Comparison of ENCODE assay signal across 1 cellular context in the genomic region with DNA sequence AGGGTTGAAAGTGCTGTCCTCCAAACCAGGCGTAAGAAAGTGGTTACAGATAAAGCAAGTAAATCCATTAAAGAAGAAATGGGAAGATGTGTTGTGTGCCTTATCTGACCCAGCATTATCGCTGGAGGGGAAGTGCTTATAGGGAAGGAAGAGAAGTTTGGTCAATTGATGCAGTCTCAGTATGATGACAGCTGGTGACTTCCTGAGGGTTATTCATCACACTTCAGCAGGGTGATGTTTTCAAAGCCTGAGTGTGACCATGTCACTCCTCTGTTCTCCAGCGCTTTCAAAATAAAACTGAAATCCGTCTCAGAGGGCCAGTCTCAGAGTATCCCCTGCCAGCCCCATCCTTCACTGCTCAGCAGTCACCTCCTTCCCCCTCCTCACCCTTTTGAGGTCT.
TF ChIP-seq lines count a peak whose summit lies in the region.

No MANE protein-coding gene starts in this region.

TF ChIP-seq in GM23338, 12 proteins besides CTCF, POLR2A, EP300 and RAD21 (continued from another document):
- TF ChIP-seq, protein P1, sequence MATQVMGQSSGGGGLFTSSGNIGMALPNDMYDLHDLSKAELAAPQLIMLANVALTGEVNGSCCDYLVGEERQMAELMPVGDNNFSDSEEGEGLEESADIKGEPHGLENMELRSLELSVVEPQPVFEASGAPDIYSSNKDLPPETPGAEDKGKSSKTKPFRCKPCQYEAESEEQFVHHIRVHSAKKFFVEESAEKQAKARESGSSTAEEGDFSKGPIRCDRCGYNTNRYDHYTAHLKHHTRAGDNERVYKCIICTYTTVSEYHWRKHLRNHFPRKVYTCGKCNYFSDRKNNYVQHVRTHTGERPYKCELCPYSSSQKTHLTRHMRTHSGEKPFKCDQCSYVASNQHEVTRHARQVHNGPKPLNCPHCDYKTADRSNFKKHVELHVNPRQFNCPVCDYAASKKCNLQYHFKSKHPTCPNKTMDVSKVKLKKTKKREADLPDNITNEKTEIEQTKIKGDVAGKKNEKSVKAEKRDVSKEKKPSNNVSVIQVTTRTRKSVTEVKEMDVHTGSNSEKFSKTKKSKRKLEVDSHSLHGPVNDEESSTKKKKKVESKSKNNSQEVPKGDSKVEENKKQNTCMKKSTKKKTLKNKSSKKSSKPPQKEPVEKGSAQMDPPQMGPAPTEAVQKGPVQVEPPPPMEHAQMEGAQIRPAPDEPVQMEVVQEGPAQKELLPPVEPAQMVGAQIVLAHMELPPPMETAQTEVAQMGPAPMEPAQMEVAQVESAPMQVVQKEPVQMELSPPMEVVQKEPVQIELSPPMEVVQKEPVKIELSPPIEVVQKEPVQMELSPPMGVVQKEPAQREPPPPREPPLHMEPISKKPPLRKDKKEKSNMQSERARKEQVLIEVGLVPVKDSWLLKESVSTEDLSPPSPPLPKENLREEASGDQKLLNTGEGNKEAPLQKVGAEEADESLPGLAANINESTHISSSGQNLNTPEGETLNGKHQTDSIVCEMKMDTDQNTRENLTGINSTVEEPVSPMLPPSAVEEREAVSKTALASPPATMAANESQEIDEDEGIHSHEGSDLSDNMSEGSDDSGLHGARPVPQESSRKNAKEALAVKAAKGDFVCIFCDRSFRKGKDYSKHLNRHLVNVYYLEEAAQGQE (IDR thresholded peaks at IDR 0.05; ENCODE audit: unreplicated experiment) = no peak
- TF ChIP-seq, protein P2, sequence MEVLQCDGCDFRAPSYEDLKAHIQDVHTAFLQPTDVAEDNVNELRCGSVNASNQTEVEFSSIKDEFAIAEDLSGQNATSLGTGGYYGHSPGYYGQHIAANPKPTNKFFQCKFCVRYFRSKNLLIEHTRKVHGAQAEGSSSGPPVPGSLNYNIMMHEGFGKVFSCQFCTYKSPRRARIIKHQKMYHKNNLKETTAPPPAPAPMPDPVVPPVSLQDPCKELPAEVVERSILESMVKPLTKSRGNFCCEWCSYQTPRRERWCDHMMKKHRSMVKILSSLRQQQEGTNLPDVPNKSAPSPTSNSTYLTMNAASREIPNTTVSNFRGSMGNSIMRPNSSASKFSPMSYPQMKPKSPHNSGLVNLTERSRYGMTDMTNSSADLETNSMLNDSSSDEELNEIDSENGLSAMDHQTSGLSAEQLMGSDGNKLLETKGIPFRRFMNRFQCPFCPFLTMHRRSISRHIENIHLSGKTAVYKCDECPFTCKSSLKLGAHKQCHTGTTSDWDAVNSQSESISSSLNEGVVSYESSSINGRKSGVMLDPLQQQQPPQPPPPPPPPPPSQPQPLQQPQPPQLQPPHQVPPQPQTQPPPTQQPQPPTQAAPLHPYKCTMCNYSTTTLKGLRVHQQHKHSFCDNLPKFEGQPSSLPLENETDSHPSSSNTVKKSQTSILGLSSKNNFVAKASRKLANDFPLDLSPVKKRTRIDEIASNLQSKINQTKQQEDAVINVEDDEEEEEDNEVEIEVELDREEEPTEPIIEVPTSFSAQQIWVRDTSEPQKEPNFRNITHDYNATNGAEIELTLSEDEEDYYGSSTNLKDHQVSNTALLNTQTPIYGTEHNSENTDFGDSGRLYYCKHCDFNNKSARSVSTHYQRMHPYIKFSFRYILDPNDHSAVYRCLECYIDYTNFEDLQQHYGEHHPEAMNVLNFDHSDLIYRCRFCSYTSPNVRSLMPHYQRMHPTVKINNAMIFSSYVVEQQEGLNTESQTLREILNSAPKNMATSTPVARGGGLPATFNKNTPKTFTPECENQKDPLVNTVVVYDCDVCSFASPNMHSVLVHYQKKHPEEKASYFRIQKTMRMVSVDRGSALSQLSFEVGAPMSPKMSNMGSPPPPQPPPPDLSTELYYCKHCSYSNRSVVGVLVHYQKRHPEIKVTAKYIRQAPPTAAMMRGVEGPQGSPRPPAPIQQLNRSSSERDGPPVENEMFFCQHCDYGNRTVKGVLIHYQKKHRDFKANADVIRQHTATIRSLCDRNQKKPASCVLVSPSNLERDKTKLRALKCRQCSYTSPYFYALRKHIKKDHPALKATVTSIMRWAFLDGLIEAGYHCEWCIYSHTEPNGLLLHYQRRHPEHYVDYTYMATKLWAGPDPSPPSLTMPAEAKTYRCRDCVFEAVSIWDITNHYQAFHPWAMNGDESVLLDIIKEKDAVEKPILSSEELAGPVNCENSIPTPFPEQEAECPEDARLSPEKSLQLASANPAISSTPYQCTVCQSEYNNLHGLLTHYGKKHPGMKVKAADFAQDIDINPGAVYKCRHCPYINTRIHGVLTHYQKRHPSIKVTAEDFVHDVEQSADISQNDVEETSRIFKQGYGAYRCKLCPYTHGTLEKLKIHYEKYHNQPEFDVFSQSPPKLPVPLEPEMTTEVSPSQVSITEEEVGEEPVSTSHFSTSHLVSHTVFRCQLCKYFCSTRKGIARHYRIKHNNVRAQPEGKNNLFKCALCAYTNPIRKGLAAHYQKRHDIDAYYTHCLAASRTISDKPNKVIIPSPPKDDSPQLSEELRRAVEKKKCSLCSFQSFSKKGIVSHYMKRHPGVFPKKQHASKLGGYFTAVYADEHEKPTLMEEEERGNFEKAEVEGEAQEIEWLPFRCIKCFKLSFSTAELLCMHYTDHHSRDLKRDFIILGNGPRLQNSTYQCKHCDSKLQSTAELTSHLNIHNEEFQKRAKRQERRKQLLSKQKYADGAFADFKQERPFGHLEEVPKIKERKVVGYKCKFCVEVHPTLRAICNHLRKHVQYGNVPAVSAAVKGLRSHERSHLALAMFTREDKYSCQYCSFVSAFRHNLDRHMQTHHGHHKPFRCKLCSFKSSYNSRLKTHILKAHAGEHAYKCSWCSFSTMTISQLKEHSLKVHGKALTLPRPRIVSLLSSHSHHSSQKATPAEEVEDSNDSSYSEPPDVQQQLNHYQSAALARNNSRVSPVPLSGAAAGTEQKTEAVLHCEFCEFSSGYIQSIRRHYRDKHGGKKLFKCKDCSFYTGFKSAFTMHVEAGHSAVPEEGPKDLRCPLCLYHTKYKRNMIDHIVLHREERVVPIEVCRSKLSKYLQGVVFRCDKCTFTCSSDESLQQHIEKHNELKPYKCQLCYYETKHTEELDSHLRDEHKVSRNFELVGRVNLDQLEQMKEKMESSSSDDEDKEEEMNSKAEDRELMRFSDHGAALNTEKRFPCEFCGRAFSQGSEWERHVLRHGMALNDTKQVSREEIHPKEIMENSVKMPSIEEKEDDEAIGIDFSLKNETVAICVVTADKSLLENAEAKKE (CRISPR knock-in tag; IDR thresholded peaks at IDR 0.05) = no peak
